ENCODE assay signal across 1 cellular context in genomic region chr1:183993132-183993531, GRCh38.
TF ChIP-seq lines count a peak whose summit lies in the region.

No MANE protein-coding gene starts in this region.

TF ChIP-seq in K562, 482 proteins besides CTCF, POLR2A, EP300 and RAD21 (continued from another document and continues in another):
- TF ChIP-seq PKNOX1 (IDR thresholded peaks at IDR 0.05) (no peak), ZBTB26 (CRISPR knock-in tag; IDR thresholded peaks at IDR 0.05) (no peak), TRIM24 (IDR thresholded peaks at IDR 0.05) (peak; percentile 59 to 72; a peak in 2 of 4 replicates), ZBTB5 (IDR thresholded peaks at IDR 0.05) (no peak), ZNF407 (IDR thresholded peaks at IDR 0.05; ENCODE audit: low read depth) (no peak), NEUROD1 (IDR thresholded peaks at IDR 0.05; ENCODE audit: borderline replicate concordance, low read depth, low read length, partially characterized antibody) (no peak), SMAD3 (CRISPR knock-in tag; conservative IDR thresholded peaks at IDR 0.05) (0 out of 2 replicates have a peak, but pooled peaks have one; percentile 14), TCFL5 (CRISPR knock-in tag; conservative IDR thresholded peaks at IDR 0.05) (no peak), MAFF (IDR thresholded peaks at IDR 0.05; ENCODE audit: low read length) (no peak), ETV6 (IDR thresholded peaks at IDR 0.05; ENCODE audit: borderline replicate concordance in 1 of 2, low read depth in 2 of 2, low read length in 1 of 2) (peak; percentile 39 to 95; a peak in 2 of 4 replicates), ETV6 (CRISPR knock-in tag; IDR thresholded peaks at IDR 0.05; ENCODE audit: borderline replicate concordance) (no peak), MXI1 (IDR thresholded peaks at IDR 0.05; ENCODE audit: low read depth, low read length) (no peak), GATAD2B (IDR thresholded peaks at IDR 0.05; ENCODE audit: borderline replicate concordance) (0 out of 2 replicates have a peak, but pooled peaks have one; percentile 49), ZEB2 (IDR thresholded peaks at IDR 0.05) (peak; percentile 83), HDAC1 (IDR thresholded peaks at IDR 0.05) (peak in 1 of 2 experiments; percentile 38; a peak in 1 of 4 replicates), SMARCA4 (IDR thresholded peaks at IDR 0.05) (peak; percentile 72; the same call in 1 of the 2 replicates), ZBTB1 (CRISPR knock-in tag; IDR thresholded peaks at IDR 0.05; ENCODE audit: borderline replicate concordance, low read depth) (no peak), POLR2AphosphoS5 (IDR thresholded peaks at IDR 0.05; ENCODE audit: control insufficient read depth, insufficient read depth, low read depth, low read length) (0 out of 2 replicates have a peak, but pooled peaks have one; percentile 41), ZNF77 (CRISPR knock-in tag; IDR thresholded peaks at IDR 0.05) (no peak), KLF1 (tag; IDR thresholded peaks at IDR 0.05) (0 out of 2 replicates have a peak, but pooled peaks have one; percentile 38), HNRNPL (IDR thresholded peaks at IDR 0.05; ENCODE audit: low read depth, low read length) (no peak), ZNF75A (CRISPR knock-in tag; IDR thresholded peaks at IDR 0.05) (no peak), NUFIP1 (IDR thresholded peaks at IDR 0.05; ENCODE audit: partially characterized antibody) (no peak), FOXP1 (CRISPR knock-in tag; IDR thresholded peaks at IDR 0.05) (no peak), FOSL1 (tag; conservative IDR thresholded peaks at IDR 0.05) (peak; percentile 71), ZNF512 (tag; IDR thresholded peaks at IDR 0.05) (no peak), ZNF79 (CRISPR knock-in tag; IDR thresholded peaks at IDR 0.05; ENCODE audit: low read depth) (no peak), DDX20 (tag; IDR thresholded peaks at IDR 0.05; ENCODE audit: low read depth) (no peak), KDM1A (IDR thresholded peaks at IDR 0.05) (peak; percentile 76 to 81), ZNF639 (CRISPR knock-in tag; conservative IDR thresholded peaks at IDR 0.05 in 1 of 2, IDR thresholded peaks at IDR 0.05 in 1 of 2) (no peak), VEZF1 (CRISPR knock-in tag; IDR thresholded peaks at IDR 0.05) (peak; percentile 28; the same call in 1 of the 2 replicates), ETV1 (tag; conservative IDR thresholded peaks at IDR 0.05; ENCODE audit: low read depth) (peak; percentile 60), DEAF1 (CRISPR knock-in tag; IDR thresholded peaks at IDR 0.05) (no peak), ZNF395 (CRISPR knock-in tag; IDR thresholded peaks at IDR 0.05) (0 out of 2 replicates have a peak, but pooled peaks have one; percentile 37), ZNF436 (CRISPR knock-in tag; IDR thresholded peaks at IDR 0.05) (no peak), NFATC3 (IDR thresholded peaks at IDR 0.05) (no peak), NCOR1 (IDR thresholded peaks at IDR 0.05) (peak; percentile 59), TEAD4 (IDR thresholded peaks at IDR 0.05; ENCODE audit: low read length) (peak; percentile 88), TEAD4 (CRISPR knock-in tag; IDR thresholded peaks at IDR 0.05; ENCODE audit: borderline replicate concordance) (no peak), HDAC2 (IDR thresholded peaks at IDR 0.05) (peak; percentile 65), HES1 (IDR thresholded peaks at IDR 0.05; ENCODE audit: low read depth) (peak; percentile 83), HEY1 (CRISPR knock-in tag; IDR thresholded peaks at IDR 0.05; ENCODE audit: borderline replicate concordance) (no peak), ZNF695 (CRISPR knock-in tag; IDR thresholded peaks at IDR 0.05) (no peak)
